In genomic region chr3:12962292-12962691, GRCh38 we compare ENCODE assay signal across 13 cellular contexts.
DNase-seq lines count a peak whose midpoint lies in the region; ATAC-seq and TF ChIP-seq lines count a peak whose summit lies in the region.
"Had no signal": no experiment of that assay in that cellular context is flagged by ENCODE, and none has a peak within 500 bp of the region (broad histone marks: within the 10 kb centered on the region; RNA-seq: fewer than 3 reads in every experiment).

No MANE protein-coding gene starts in this region.

- no peak for DNase-seq in activated naive CD4-positive, alpha-beta T cell treated with anti-CD3 and anti-CD28 coated beads, Interleukin-2, amount 50 U/mL, for 72 hours (ENCODE audit: low spot score in 2 of 2)
- no peak for DNase-seq in activated naive CD4-positive, alpha-beta T cell treated with Interleukin-2 at 50 U/mL for 16 hours
- DNase-seq in NCI-H69 (lab: John Stamatoyannopoulos, UW) (peak; percentile 51), GM19240 (ENCODE audit: insufficient read length, low spot score) (no peak), DMS 273 treated with DMSO at 0.1 percent for 48 hours (lab: John Stamatoyannopoulos, UW) (no peak), esophagus squamous epithelium (lab: John Stamatoyannopoulos, UW) (no peak)
- no peak for DNase-seq in stimulated activated naive B cell treated with anti-CD40 and anti-IgM and Interleukin-4, amounts not matched to agents 10 μg/mL and 1 μg/mL and 100 μg/mL, for 72 hours
- DNase-seq: activated effector memory CD4-positive, alpha-beta T cell treated with Interleukin-2 at 50 U/mL for 16 hours; erythroblast; islet precursor cell; uterus had no signal

- intact Hi-C loops in esophagus squamous epithelium (cut with DNase I): no loop called here

- no peak overlapping the region for H3K4me3 Mint-ChIP-seq in stimulated activated naive B cell treated with anti-CD40 and anti-IgM and Interleukin-4, amounts not matched to agents 10 μg/mL and 1 μg/mL and 100 μg/mL, for 72 hours

- 18 to 48% methylated on average over 2 to 3 of the region's 3 CpGs for whole genome bisulfite sequencing in gastroesophageal sphincter (ENCODE audit: low coverage in 1 of 2), 2 donors
- 25% methylated on average over 2 of the region's 3 CpGs; no CpG with 5 or more reads in 1 of the 2 donors for WGBS in esophagus squamous epithelium, 2 donors

- TF ChIP-seq POLR2A in gastroesophageal sphincter (IDR thresholded peaks at IDR 0.05) (no peak), esophagus squamous epithelium (IDR thresholded peaks at IDR 0.05) (no peak)

- H3K27me3 ChIP-seq in gastroesophageal sphincter (no peaks in the 10 kb centered on the region), esophagus squamous epithelium (no peaks in the 10 kb centered on the region)
- H3K27me3 ChIP-seq: uterus had no signal

- H3K27me3 Mint-ChIP-seq in stimulated activated naive B cell treated with anti-CD40 and anti-IgM and Interleukin-4, amounts not matched to agents 10 μg/mL and 1 μg/mL and 100 μg/mL, for 72 hours: no peaks in the 10 kb centered on the region
- H3K27me3 Mint-ChIP-seq: stimulated activated naive CD8-positive, alpha-beta T cell treated with anti-CD3 and anti-CD28 coated beads, Interleukin-15, Interleukin-2, amounts not matched to agents 100 ng/mL and 50 ng/mL, for 24 hours had no signal

- H3K27ac ChIP-seq in gastroesophageal sphincter (peak overlapping the region in 3 of 4 donors; percentile 4 to 46 (median 40)), esophagus squamous epithelium (peak overlapping the region in 1 of 4 donors; percentile 46)
- H3K27ac ChIP-seq: uterus had no signal

- peaks cover 0 to 16% of the 10 kb centered on the region in 2 donors for H3K36me3 Mint-ChIP-seq in activated naive CD4-positive, alpha-beta T cell treated with anti-CD3 and anti-CD28 coated beads, Interleukin-2, amount 50 U/mL, for 72 hours
- peaks cover 6 to 56% of the 10 kb centered on the region in 2 donors for H3K36me3 Mint-ChIP-seq in stimulated activated naive B cell treated with anti-CD40 and anti-IgM and Interleukin-4, amounts not matched to agents 10 μg/mL and 1 μg/mL and 100 μg/mL, for 72 hours

- no peaks in the 10 kb centered on the region for H3K9me3 Mint-ChIP-seq in activated naive CD4-positive, alpha-beta T cell treated with anti-CD3 and anti-CD28 coated beads, Interleukin-2, amount 50 U/mL, for 72 hours
- H3K9me3 Mint-ChIP-seq in stimulated activated naive B cell treated with anti-CD40 and anti-IgM and Interleukin-4, amounts not matched to agents 10 μg/mL and 1 μg/mL and 100 μg/mL, for 72 hours: peaks cover 0 to 1% of the 10 kb centered on the region in 2 donors
- H3K9me3 Mint-ChIP-seq: stimulated activated naive CD8-positive, alpha-beta T cell treated with anti-CD3 and anti-CD28 coated beads, Interleukin-15, Interleukin-2, amounts not matched to agents 100 ng/mL and 50 ng/mL, for 24 hours had no signal

- H3K4me1 Mint-ChIP-seq in stimulated activated naive B cell treated with anti-CD40 and anti-IgM and Interleukin-4, amounts not matched to agents 10 μg/mL and 1 μg/mL and 100 μg/mL, for 72 hours: peaks cover 88 to 100% of the 10 kb centered on the region in 2 donors

- ATAC-seq in activated naive CD4-positive, alpha-beta T cell treated with anti-CD3 and anti-CD28 coated beads, Interleukin-2, amount 50 U/mL, for 72 hours: no peak
- no peak for ATAC-seq in gastroesophageal sphincter
- ATAC-seq in stimulated activated naive B cell treated with anti-CD40 and anti-IgM and Interleukin-4, amounts not matched to agents 10 μg/mL and 1 μg/mL and 100 μg/mL, for 72 hours (replicated peaks): no peak

- H3K4me1 ChIP-seq in gastroesophageal sphincter (peaks cover 0 to 100% (median 90%) of the 10 kb centered on the region in 3 donors), esophagus squamous epithelium (peaks cover 50 to 100% (median 89%) of the 10 kb centered on the region in 3 donors)

- no peaks in the 10 kb centered on the region for H3K36me3 ChIP-seq in gastroesophageal sphincter
- H3K36me3 ChIP-seq in esophagus squamous epithelium: no peaks in the 10 kb centered on the region
- H3K36me3 ChIP-seq: uterus had no signal

- TF ChIP-seq CTCF in gastroesophageal sphincter (IDR thresholded peaks at IDR 0.05): no peak
- no peak for TF ChIP-seq CTCF in esophagus squamous epithelium (IDR thresholded peaks at IDR 0.05)

- peak overlapping the region; percentile 83 to 88 for H3K27ac Mint-ChIP-seq in activated naive CD4-positive, alpha-beta T cell treated with anti-CD3 and anti-CD28 coated beads, Interleukin-2, amount 50 U/mL, for 72 hours
- peak overlapping the region; percentile 73 for H3K27ac Mint-ChIP-seq in stimulated activated naive B cell treated with anti-CD40 and anti-IgM and Interleukin-4, amounts not matched to agents 10 μg/mL and 1 μg/mL and 100 μg/mL, for 72 hours

- H3K4me3 ChIP-seq in gastroesophageal sphincter (no peak overlapping the region), esophagus squamous epithelium (no peak overlapping the region)
- H3K4me3 ChIP-seq: uterus had no signal

- no peaks in the 10 kb centered on the region for H3K9me3 ChIP-seq in gastroesophageal sphincter
- H3K9me3 ChIP-seq in esophagus squamous epithelium: no peaks in the 10 kb centered on the region
- H3K9me3 ChIP-seq: uterus had no signal

- TF ChIP-seq EP300 in gastroesophageal sphincter (IDR thresholded peaks at IDR 0.05): no peak
